ENCODE assay signal across 8 cellular contexts in genomic region chr12:64608901-64609542, GRCh38. TPM values are rescaled to one million over a fixed set of nuclear protein-coding genes. Genes with fewer than 3 reads are reported as not detected.
A peak's percentile ranks its signal among the peaks of the same experiment; 100 is the strongest.
DNase-seq lines count a peak whose midpoint lies in the region; ATAC-seq and TF ChIP-seq lines count a peak whose summit lies in the region.

No MANE protein-coding gene starts in this region.

- peak; percentile 16 for ATAC-seq in GM21786 (IDR thresholded peaks at IDR 0.05; ENCODE audit: unreplicated experiment)
- peak; percentile 2 for ATAC-seq in left lobe of liver
- ATAC-seq in HG02970 (IDR thresholded peaks at IDR 0.05; ENCODE audit: low FRiP score, unreplicated experiment), result no peak

- H3K27ac ChIP-seq in caudate nucleus (ENCODE audit: low read depth, low read length), result peak overlapping the region; percentile 71

- TF ChIP-seq CTCF in GM10248 (IDR thresholded peaks at IDR 0.05; ENCODE audit: control extremely low read depth, extremely low read depth, low read depth, missing control alignments) (peak; percentile 18), LNCaP clone FGC (IDR thresholded peaks at IDR 0.05; ENCODE audit: control insufficient read depth, extremely low read depth, insufficient read depth) (no peak)

- POLR2A ChIA-PET in GM10248 (lab: Yijun Ruan, JAX), result interaction anchor here (1.0 to 1.1 kb wide), 2 partner anchors 56 to 108 kb away, joined by 3 read pairs; no protein-coding TSS in a partner anchor

- CTCF ChIA-PET in GM10248 (lab: Yijun Ruan, JAX), result interaction anchor here (0.7 to 3.4 kb wide), 17 partner anchors 9 to 587 kb away, joined by 3 to 13 read pairs (median 4); no protein-coding TSS in a partner anchor

- DNase-seq in GM10248 (ENCODE audit: extremely low spot score) (peak; percentile 77), LNCaP clone FGC (ENCODE audit: low read depth) (peak; percentile 91), T-helper 2 cell (peak in 3 of 5 experiments; percentile 17 to 82 (median 32)), caudate nucleus (lab: John Stamatoyannopoulos, UW) (peak in 5 of 61 donors; percentile 2 to 14 (median 5)), left lobe of liver (ENCODE audit: low spot score) (no peak)
- DNase-seq in stimulated activated naive CD4-positive, alpha-beta T cell treated with Interleukin-2 at 50 U/mL for 16 hours (lab: John Stamatoyannopoulos, UW), result peak; percentile 7

- H3K4me3 ChIP-seq in LNCaP clone FGC (ENCODE audit: low read depth, low read length), result peak overlapping the region; percentile 98

RNA-seq across cellular contexts. Expression of gene RASSF3, which starts 1.3 kb away (rescaled TPM):
- total RNA-seq in left lobe of liver, result 11.2 TPM
